16 cellular contexts compared by ENCODE assay signal in genomic region chr9:20466328-20467008, GRCh38.
DNase-seq lines count a peak whose midpoint lies in the region; ATAC-seq, FAIRE-seq and TF ChIP-seq lines count a peak whose summit lies in the region.
"Had no signal": no experiment of that assay in that cellular context is flagged by ENCODE, and none has a peak within 500 bp of the region (broad histone marks: within the 10 kb centered on the region; RNA-seq: fewer than 3 reads in every experiment).

No MANE protein-coding gene starts in this region.

- H3K4me2 ChIP-seq in GM12878 (ENCODE audit: control insufficient read depth, insufficient read depth) = no peak overlapping the region
- H3K4me2 ChIP-seq: BLaER1 treated with 17β-estradiol and CSF1 and Interleukin-3, amounts not matched to agents 10 nM and 100 nM had no signal

- intact Hi-C loops in GM12878 (cut with micrococcal nuclease; ENCODE audit: unreplicated experiment) = no loop called here

- POLR2A ChIA-PET in GM12878 (lab: Charles Lee) = no interaction called here

- H3K27ac Mint-ChIP-seq in activated T-cell treated with anti-CD3 and anti-CD28 coated beads, Interleukin-2, amount 50 U/mL, for 72 hours = peak overlapping the region; percentile 41
- H3K27ac Mint-ChIP-seq in progenitor cell of endocrine pancreas = peak overlapping the region; percentile 1
- H3K27ac Mint-ChIP-seq: B cell; CD8-positive, alpha-beta T cell had no signal

- SMC1A ChIA-PET in GM12878 (lab: Charles Lee; ENCODE audit: uncharacterized antibody, unreplicated experiment) = interaction anchor here (0.7 to 3.0 kb wide), 7 partner anchors 9 to 85 kb away, joined by 3 to 13 read pairs (median 5); no protein-coding TSS in a partner anchor

- no peak overlapping the region for H3K4me3 ChIP-seq in GM12878
- H3K4me3 ChIP-seq: BLaER1 treated with 17β-estradiol and CSF1 and Interleukin-3, amounts not matched to agents 10 nM and 100 nM; HAP-1 had no signal

- CTCF ChIA-PET in GM12878 (lab: Yijun Ruan, JAX) = interaction anchor here (1.4 kb wide), 1 partner anchor 27 kb away, joined by 3 read pairs; no protein-coding TSS in a partner anchor

- no peaks in the 10 kb centered on the region for H4K20me1 ChIP-seq in GM12878 (ENCODE audit: control insufficient read depth, insufficient read depth)
- H4K20me1 ChIP-seq: BLaER1 treated with 17β-estradiol and CSF1 and Interleukin-3, amounts not matched to agents 10 nM and 100 nM had no signal

- 83% methylated on average over 1 of the region's 1 CpG for WGBS in GM12878 (ENCODE audit: insufficient coverage, insufficient replicate concordance, low lambda C conversion rate, missing lambda C conversion rate)

- no peaks in the 10 kb centered on the region for H3K27me3 ChIP-seq in GM12878 (replicated peaks in 1 of 2; ENCODE audit: control insufficient read depth in 2 of 2, insufficient read depth in 2 of 2, low read length in 1 of 2)
- H3K27me3 ChIP-seq: BLaER1 treated with 17β-estradiol and CSF1 and Interleukin-3, amounts not matched to agents 10 nM and 100 nM had no signal

- H3K9me3 ChIP-seq in GM12878 (replicated peaks; ENCODE audit: control insufficient read depth, insufficient read depth, low read length) = no peaks in the 10 kb centered on the region
- H3K9me3 ChIP-seq: BLaER1 treated with 17β-estradiol and CSF1 and Interleukin-3, amounts not matched to agents 10 nM and 100 nM; HAP-1 had no signal

- no TSS peak for BruUV-seq in GM12878 (replicated peaks; lab: Mats Ljungman, UMichigan)

- RAD21 ChIA-PET in GM12878 (lab: Charles Lee; ENCODE audit: unreplicated experiment) = interaction anchor here (0.6 to 1.0 kb wide), 3 partner anchors 58 to 158 kb away, joined by 3 to 5 read pairs (median 3); no protein-coding TSS in a partner anchor

- no peak for TF ChIP-seq CTCF in GM12878 (IDR thresholded peaks at IDR 0.05 in 2 of 3, conservative IDR thresholded peaks at IDR 0.05 in 1 of 3; ENCODE audit: control insufficient read depth in 2 of 3, extremely low read depth in 1 of 3, insufficient read depth in 1 of 3, low read depth in 3 of 3, low read length in 3 of 3)
- TF ChIP-seq CTCF in progenitor cell of endocrine pancreas (IDR thresholded peaks at IDR 0.05; ENCODE audit: unreplicated experiment) = no peak

- no peaks in the 10 kb centered on the region for H3K36me3 ChIP-seq in GM12878 (ENCODE audit: control insufficient read depth in 2 of 2, insufficient read depth in 2 of 2, low read length in 1 of 2)
- H3K36me3 ChIP-seq: BLaER1 treated with 17β-estradiol and CSF1 and Interleukin-3, amounts not matched to agents 10 nM and 100 nM; HAP-1 had no signal

- ATAC-seq in activated T-cell treated with anti-CD3 and anti-CD28 coated beads, Interleukin-2, amount 50 U/mL, for 72 hours (replicated peaks in 1 of 2) = no peak
- ATAC-seq in GM18517 (IDR thresholded peaks at IDR 0.05; ENCODE audit: unreplicated experiment) (peak; percentile 51), GM12878 (peak; percentile 47)
- ATAC-seq: CD8-positive, alpha-beta T cell had no signal

- H3K4me3 Mint-ChIP-seq in activated T-cell treated with anti-CD3 and anti-CD28 coated beads, Interleukin-2, amount 50 U/mL, for 72 hours = peak overlapping the region in 1 of 2 donors; percentile 16
- H3K4me3 Mint-ChIP-seq in progenitor cell of endocrine pancreas (ENCODE audit: low read depth) = no peak overlapping the region
- H3K4me3 Mint-ChIP-seq: B cell; CD8-positive, alpha-beta T cell had no signal

- H3K4me1 ChIP-seq in GM12878 (ENCODE audit: control insufficient read depth, insufficient read depth, low read length) = peaks cover 9% of the 10 kb centered on the region

- in situ Hi-C loops in GM12878 (cut with MboI) = no loop called here

- no peak overlapping the region for H3K9ac ChIP-seq in GM12878 (ENCODE audit: control insufficient read depth, insufficient read depth, low read length)
- H3K9ac ChIP-seq: BLaER1 treated with 17β-estradiol and CSF1 and Interleukin-3, amounts not matched to agents 10 nM and 100 nM had no signal

- no peak for DNase-seq in activated T-cell treated with anti-CD3 and anti-CD28 coated beads, Interleukin-2, amount 50 U/mL, for 72 hours
- no peak for DNase-seq in activated T-cell treated with anti-CD3 and anti-CD28 coated beads for 4 hours
- no peak for DNase-seq in GM12878 (ENCODE audit: low read depth, low spot score)
- no peak for DNase-seq in progenitor cell of endocrine pancreas (ENCODE audit: low spot score, unreplicated experiment)
- no peak for DNase-seq in activated gamma-delta T cell treated with Interleukin-2 at 50 U/mL for 16 hours
- DNase-seq in AML-193 (lab: John Stamatoyannopoulos, UW) = no peak
- DNase-seq: Calu3; CD8-positive, alpha-beta T cell; DMS79 treated with DMSO at 0.1 percent for 48 hours; GF-D8 had no signal

- no peaks in the 10 kb centered on the region for H3K27me3 Mint-ChIP-seq in activated T-cell treated with anti-CD3 and anti-CD28 coated beads, Interleukin-2, amount 50 U/mL, for 72 hours (ENCODE audit: low read depth)
- H3K27me3 Mint-ChIP-seq in progenitor cell of endocrine pancreas = no peaks in the 10 kb centered on the region

- H3K79me2 ChIP-seq in GM12878 (ENCODE audit: control insufficient read depth, insufficient read depth, low read length) = peaks cover 12% of the 10 kb centered on the region

- H3K36me3 Mint-ChIP-seq in activated T-cell treated with anti-CD3 and anti-CD28 coated beads, Interleukin-2, amount 50 U/mL, for 72 hours (ENCODE audit: insufficient read depth in 2 of 2) = peaks cover 2% of the 10 kb centered on the region in 2 donors
- H3K36me3 Mint-ChIP-seq in progenitor cell of endocrine pancreas (ENCODE audit: insufficient read depth) = no peaks in the 10 kb centered on the region
- H3K36me3 Mint-ChIP-seq: CD8-positive, alpha-beta T cell had no signal

- no peak overlapping the region for H2AFZ ChIP-seq in GM12878 (ENCODE audit: control insufficient read depth, low read depth, low read length)

- H3K27ac ChIP-seq in GM12878 (ENCODE audit: control insufficient read depth, insufficient read depth) = no peak overlapping the region
- H3K27ac ChIP-seq: 22Rv1; BLaER1 treated with 17β-estradiol and CSF1 and Interleukin-3, amounts not matched to agents 10 nM and 100 nM had no signal

- TF ChIP-seq EP300 in GM12878 (IDR thresholded peaks at IDR 0.05; ENCODE audit: borderline replicate concordance in 1 of 2, control insufficient read depth in 1 of 2, low read depth in 2 of 2, low read length in 2 of 2) = no peak

- TF ChIP-seq POLR2A in GM12878 (IDR thresholded peaks at IDR 0.05; ENCODE audit: low read depth, low read length) = no peak

- no peak for FAIRE-seq in GM12878 (lab: Jason Lieb, UNC)
- FAIRE-seq: H1 had no signal

- TF ChIP-seq RAD21 in GM12878 (IDR thresholded peaks at IDR 0.05; ENCODE audit: insufficient read depth, low read depth, low read length) = no peak

- peaks cover 0 to 2% of the 10 kb centered on the region in 2 donors for H3K9me3 Mint-ChIP-seq in activated T-cell treated with anti-CD3 and anti-CD28 coated beads, Interleukin-2, amount 50 U/mL, for 72 hours
- H3K9me3 Mint-ChIP-seq in progenitor cell of endocrine pancreas (ENCODE audit: low read depth) = no peaks in the 10 kb centered on the region
- H3K9me3 Mint-ChIP-seq: CD8-positive, alpha-beta T cell had no signal

- H3K4me1 Mint-ChIP-seq in activated T-cell treated with anti-CD3 and anti-CD28 coated beads, Interleukin-2, amount 50 U/mL, for 72 hours (ENCODE audit: low read depth) = peaks cover 31% of the 10 kb centered on the region
- H3K4me1 Mint-ChIP-seq in progenitor cell of endocrine pancreas (ENCODE audit: low read depth) = peaks cover 13% of the 10 kb centered on the region

TF ChIP-seq in GM12878, 131 proteins besides CTCF, POLR2A, EP300 and RAD21:
- TF ChIP-seq SREBF2 (IDR thresholded peaks at IDR 0.05; ENCODE audit: low read length) (no peak), E2F8 (IDR thresholded peaks at IDR 0.05; ENCODE audit: low read depth, partially characterized antibody) (no peak)

Comparison
In these comparisons a context has a peak if more than half of its experiments do, and no peak if none do; other contexts are left out.
1. ATAC-seq: peak in GM18517 (single experiment) and GM12878 (single experiment); none in activated T-cell treated with anti-CD3 and anti-CD28 coated beads, Interleukin-2, amount 50 U/mL, for 72 hours (0 of 2).